Comparison of ENCODE assay signal across 9 cellular contexts in genomic region chr12:124006582-124007170, GRCh38. TPM values are rescaled to one million over a fixed set of nuclear protein-coding genes. Genes with fewer than 3 reads are reported as not detected.
DNase-seq lines count a peak whose midpoint lies in the region; ATAC-seq, FAIRE-seq and TF ChIP-seq lines count a peak whose summit lies in the region.
"Had no signal": no experiment of that assay in that cellular context is flagged by ENCODE, and none has a peak within 500 bp of the region (broad histone marks: within the 10 kb centered on the region; RNA-seq: fewer than 3 reads in every experiment).

No MANE protein-coding gene starts in this region.

- no peak for TF ChIP-seq POLR2A in GM12892 (IDR thresholded peaks at IDR 0.05; ENCODE audit: low read depth, low read length)

- peaks cover 38% of the 10 kb centered on the region for H3K4me1 Mint-ChIP-seq in activated CD4-positive, alpha-beta T cell treated with anti-CD3 and anti-CD28 coated beads, Interleukin-2, amount 10 ng/mL, durations not matched to agents 7 days and 5 days
- peaks cover 34% of the 10 kb centered on the region for H3K4me1 Mint-ChIP-seq in nephron

- H3K27me3 Mint-ChIP-seq in activated CD4-positive, alpha-beta T cell treated with anti-CD3 and anti-CD28 coated beads, Interleukin-2, amount 10 ng/mL, durations not matched to agents 7 days and 5 days, result no peaks in the 10 kb centered on the region
- no peaks in the 10 kb centered on the region for H3K27me3 Mint-ChIP-seq in nephron (ENCODE audit: low read depth)

- H3K9me3 Mint-ChIP-seq in activated CD4-positive, alpha-beta T cell treated with anti-CD3 and anti-CD28 coated beads, Interleukin-2, amount 10 ng/mL, durations not matched to agents 7 days and 5 days, result no peaks in the 10 kb centered on the region
- H3K9me3 Mint-ChIP-seq in nephron, result no peaks in the 10 kb centered on the region

- H3K36me3 ChIP-seq in effector memory CD4-positive, alpha-beta T cell (ENCODE audit: control insufficient read depth, insufficient read depth, low read length), result peaks cover 4% of the 10 kb centered on the region

- no peaks in the 10 kb centered on the region for H3K4me1 ChIP-seq in effector memory CD4-positive, alpha-beta T cell (ENCODE audit: control insufficient read depth, insufficient read depth, low read length, poor library complexity, severe bottlenecking)

- no peak for TF ChIP-seq CTCF in nephron (IDR thresholded peaks at IDR 0.05; ENCODE audit: unreplicated experiment in 3 of 3)

- H3K27me3 ChIP-seq in effector memory CD4-positive, alpha-beta T cell (replicated peaks; ENCODE audit: control insufficient read depth, insufficient read depth, low read length, poor library complexity, severe bottlenecking), result no peaks in the 10 kb centered on the region

- H3K4me3 ChIP-seq in effector memory CD4-positive, alpha-beta T cell (ENCODE audit: insufficient read depth, low read depth, low read length, poor library complexity, severe bottlenecking), result no peak overlapping the region

- no peaks in the 10 kb centered on the region for H3K9me3 ChIP-seq in effector memory CD4-positive, alpha-beta T cell (ENCODE audit: control insufficient read depth, low read length)

- POLR2A ChIA-PET in activated CD4-positive, alpha-beta T cell treated with anti-CD3 and anti-CD28 coated beads, Interleukin-2, amount 10 ng/mL, durations not matched to agents 7 days and 5 days (lab: Charles Lee), result no interaction called here

- no peak overlapping the region for H3K27ac ChIP-seq in effector memory CD4-positive, alpha-beta T cell (ENCODE audit: insufficient read depth, low read length, poor library complexity, severe bottlenecking)

- DNase-seq in GM12892 (ENCODE audit: insufficient read length), result peak; percentile 34
- DNase-seq in activated CD4-positive, alpha-beta T cell treated with anti-CD3 and anti-CD28 coated beads, Interleukin-2, amount 10 ng/mL, durations not matched to agents 7 days and 5 days, result peak; percentile 58
- no peak for DNase-seq in effector memory CD4-positive, alpha-beta T cell
- DNase-seq in NCI-H446 (lab: John Stamatoyannopoulos, UW), result no peak
- DNase-seq: NCI-H2081 had no signal

- peak overlapping the region; percentile 47 for H3K4me3 Mint-ChIP-seq in activated CD4-positive, alpha-beta T cell treated with anti-CD3 and anti-CD28 coated beads, Interleukin-2, amount 10 ng/mL, durations not matched to agents 7 days and 5 days
- H3K4me3 Mint-ChIP-seq in nephron, result no peak overlapping the region

- CTCF ChIA-PET in activated CD4-positive, alpha-beta T cell treated with anti-CD3 and anti-CD28 coated beads, Interleukin-2, amount 10 ng/mL, durations not matched to agents 7 days and 5 days (lab: Charles Lee), result interaction anchor here (0.6 to 1.4 kb wide), 4 partner anchors 10 to 23 kb away, joined by 3 read pairs; no protein-coding TSS in a partner anchor

- ATAC-seq in GM21576 (IDR thresholded peaks at IDR 0.05; ENCODE audit: unreplicated experiment) (peak; percentile 59), HG02798 (IDR thresholded peaks at IDR 0.05; ENCODE audit: poor library complexity, unreplicated experiment) (no peak), HG03097 (IDR thresholded peaks at IDR 0.05; ENCODE audit: low FRiP score, unreplicated experiment) (no peak)

- peak; percentile 42 for FAIRE-seq in GM12892 (lab: Jason Lieb, UNC)

- peaks cover 17% of the 10 kb centered on the region for H3K36me3 Mint-ChIP-seq in activated CD4-positive, alpha-beta T cell treated with anti-CD3 and anti-CD28 coated beads, Interleukin-2, amount 10 ng/mL, durations not matched to agents 7 days and 5 days (ENCODE audit: low read depth)
- H3K36me3 Mint-ChIP-seq in nephron (ENCODE audit: low read depth), result peaks cover 31% of the 10 kb centered on the region

- H3K27ac Mint-ChIP-seq in activated CD4-positive, alpha-beta T cell treated with anti-CD3 and anti-CD28 coated beads, Interleukin-2, amount 10 ng/mL, durations not matched to agents 7 days and 5 days, result peak overlapping the region; percentile 88
- peak overlapping the region; percentile 13 to 49 (median 28) for H3K27ac Mint-ChIP-seq in nephron

RNA-seq across cellular contexts. Expression of gene ZNF664, which starts 33.7 kb away (rescaled TPM):
- polyA plus RNA-seq in GM12892 (2012; ENCODE audit: missing spikeins), result 36.2 TPM
- 10 to 100 TPM; 41.3 to 46.6 TPM for total RNA-seq in activated CD4-positive, alpha-beta T cell treated with anti-CD3 and anti-CD28 coated beads, Interleukin-2, amount 10 ng/mL, durations not matched to agents 7 days and 5 days

RNA-seq across cellular contexts. Expression of gene CCDC92, which starts 34.0 kb away (rescaled TPM):
- polyA plus RNA-seq in GM12892 (2012; ENCODE audit: missing spikeins), result 3.8 TPM
- total RNA-seq in activated CD4-positive, alpha-beta T cell treated with anti-CD3 and anti-CD28 coated beads, Interleukin-2, amount 10 ng/mL, durations not matched to agents 7 days and 5 days, result 10 to 100 TPM; 27.9 to 28.8 TPM

Comparison
In these comparisons a context has a peak if more than half of its experiments do, and no peak if none do; other contexts are left out.
1. DNase-seq: peak in GM12892 (single experiment) and activated CD4-positive, alpha-beta T cell treated with anti-CD3 and anti-CD28 coated beads, Interleukin-2, amount 10 ng/mL, durations not matched to agents 7 days and 5 days (single experiment); none in effector memory CD4-positive, alpha-beta T cell (0 of 3) and NCI-H446 (0 of 2).